8 cellular contexts compared by ENCODE assay signal in genomic region chr14:68780358-68781160, GRCh38. TPM values are rescaled to one million over a fixed set of nuclear protein-coding genes. Genes with fewer than 3 reads are reported as not detected.
DNase-seq lines count a peak whose midpoint lies in the region; ATAC-seq and TF ChIP-seq lines count a peak whose summit lies in the region.

No MANE protein-coding gene starts in this region.

- DNase-seq in NCI-H226 (peak; percentile 87), ascending aorta (ENCODE audit: low spot score in 2 of 2) (peak in 1 of 2 donors; percentile 74), iPS-NIHi11 (ENCODE audit: low spot score) (peak; percentile 47), sigmoid colon (peak; percentile 91), NCI-H1048 (lab: John Stamatoyannopoulos, UW) (no peak)

- ATAC-seq in GM21825 (IDR thresholded peaks at IDR 0.05; ENCODE audit: unreplicated experiment) = no peak
- no peak for ATAC-seq in HG03045 (IDR thresholded peaks at IDR 0.05; ENCODE audit: unreplicated experiment)

- no peak for TF ChIP-seq EP300 in sigmoid colon (IDR thresholded peaks at IDR 0.05)

- WGBS in sigmoid colon, 2 donors = 37 to 38% methylated on average over 7 of the region's 7 CpGs

- peak overlapping the region; percentile 74 for H3K4me2 ChIP-seq in BLaER1

- H3K4me1 ChIP-seq in BLaER1 = peaks cover 51% of the 10 kb centered on the region
- peaks cover 11 to 27% of the 10 kb centered on the region in 2 donors for H3K4me1 ChIP-seq in ascending aorta
- peaks cover 0 to 49% (median 46%) of the 10 kb centered on the region in 4 donors for H3K4me1 ChIP-seq in sigmoid colon

- no peak for TF ChIP-seq CTCF in ascending aorta (IDR thresholded peaks at IDR 0.05)
- no peak for TF ChIP-seq CTCF in sigmoid colon (IDR thresholded peaks at IDR 0.05)

- TF ChIP-seq POLR2A in sigmoid colon (IDR thresholded peaks at IDR 0.05) = no peak

- H3K36me3 ChIP-seq in BLaER1 (no peaks in the 10 kb centered on the region), ascending aorta (no peaks in the 10 kb centered on the region), sigmoid colon (no peaks in the 10 kb centered on the region)

- peak overlapping the region; percentile 53; the same call in 1 of the 2 replicates for H3K9ac ChIP-seq in BLaER1

- no peak overlapping the region for H3K4me3 ChIP-seq in BLaER1
- H3K4me3 ChIP-seq in ascending aorta = peak overlapping the region in 1 of 2 donors; percentile 15
- H3K4me3 ChIP-seq in sigmoid colon = no peak overlapping the region

- no peaks in the 10 kb centered on the region for H3K27me3 ChIP-seq in BLaER1
- no peaks in the 10 kb centered on the region for H3K27me3 ChIP-seq in ascending aorta
- no peaks in the 10 kb centered on the region for H3K27me3 ChIP-seq in sigmoid colon

- H3K9me3 ChIP-seq in BLaER1 (peaks cover under 1% of the 10 kb centered on the region; the same call in 1 of the 2 replicates), ascending aorta (no peaks in the 10 kb centered on the region), sigmoid colon (no peaks in the 10 kb centered on the region)

- intact Hi-C loops in ascending aorta (cut with DNase I) (no loop called here), sigmoid colon (cut with DNase I) (loop anchor here (5.0 kb wide), 2 partner anchors 123 to 383 kb away; no protein-coding TSS in a partner anchor)

- H4K20me1 ChIP-seq in BLaER1 = peaks cover 1% of the 10 kb centered on the region

- H3K27ac ChIP-seq in BLaER1 (peak overlapping the region; percentile 59), ascending aorta (peak overlapping the region; percentile 74 to 77), sigmoid colon (peak overlapping the region; percentile 73 to 99 (median 80))

RNA-seq across cellular contexts. Expression of gene ZFP36L1, which starts 12.3 kb away (rescaled TPM):
- total RNA-seq in ascending aorta (772 TPM), sigmoid colon (100 to 1,000 TPM; 217 to 413 (median 239) TPM)
- 100 to 1,000 TPM in 1 of 3 donors, 10 to 100 TPM in 2; 26.6 to 141 (median 52.9) TPM for polyA plus RNA-seq in sigmoid colon
